ENCODE assay signal across 1 cellular context in the genomic region with DNA sequence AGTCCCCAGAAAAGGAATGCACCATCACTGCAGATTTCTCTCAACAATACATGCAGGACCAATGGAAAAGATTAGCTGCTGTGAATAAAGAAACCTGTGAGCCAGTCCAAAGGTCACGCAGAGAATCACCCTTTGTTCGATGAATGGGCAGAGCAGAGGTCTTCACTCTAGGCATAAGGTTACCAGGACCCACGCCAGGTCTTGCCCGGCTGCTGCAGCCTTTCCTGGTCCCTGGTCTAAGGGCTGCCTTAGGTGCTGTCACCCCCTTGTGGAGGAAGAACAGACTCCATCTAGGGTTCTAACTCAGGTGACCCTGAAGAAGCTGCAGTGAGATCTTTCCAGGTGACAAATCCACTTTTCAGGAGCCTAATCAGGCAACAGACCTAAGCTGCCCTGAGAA.
A peak's percentile ranks its signal among the peaks of the same experiment; 100 is the strongest.
TF ChIP-seq lines count a peak whose summit lies in the region.

No MANE protein-coding gene starts in this region.

TF ChIP-seq in HepG2, 621 proteins besides CTCF, POLR2A, EP300 and RAD21 (continued from another document and continues in another):
- TF ChIP-seq, protein P1, sequence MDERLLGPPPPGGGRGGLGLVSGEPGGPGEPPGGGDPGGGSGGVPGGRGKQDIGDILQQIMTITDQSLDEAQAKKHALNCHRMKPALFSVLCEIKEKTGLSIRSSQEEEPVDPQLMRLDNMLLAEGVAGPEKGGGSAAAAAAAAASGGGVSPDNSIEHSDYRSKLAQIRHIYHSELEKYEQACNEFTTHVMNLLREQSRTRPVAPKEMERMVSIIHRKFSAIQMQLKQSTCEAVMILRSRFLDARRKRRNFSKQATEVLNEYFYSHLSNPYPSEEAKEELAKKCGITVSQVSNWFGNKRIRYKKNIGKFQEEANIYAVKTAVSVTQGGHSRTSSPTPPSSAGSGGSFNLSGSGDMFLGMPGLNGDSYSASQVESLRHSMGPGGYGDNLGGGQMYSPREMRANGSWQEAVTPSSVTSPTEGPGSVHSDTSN (CRISPR knock-in tag; IDR thresholded peaks at IDR 0.05), result no peak
- TF ChIP-seq ZNF713 (CRISPR knock-in tag; IDR thresholded peaks at IDR 0.05) (no peak), SMARCE1 (IDR thresholded peaks at IDR 0.05; ENCODE audit: borderline replicate concordance) (no peak), REXO4 (CRISPR knock-in tag; IDR thresholded peaks at IDR 0.05; ENCODE audit: borderline replicate concordance) (no peak), ZFP41 (CRISPR knock-in tag; IDR thresholded peaks at IDR 0.05; ENCODE audit: borderline replicate concordance) (no peak), ZNF232 (CRISPR knock-in tag; IDR thresholded peaks at IDR 0.05; ENCODE audit: borderline replicate concordance) (no peak), CENPT (CRISPR knock-in tag; IDR thresholded peaks at IDR 0.05; ENCODE audit: low read depth) (no peak), MTA3 (CRISPR knock-in tag; IDR thresholded peaks at IDR 0.05) (no peak), ZNF780A (CRISPR knock-in tag; IDR thresholded peaks at IDR 0.05) (no peak), SRY (CRISPR knock-in tag; IDR thresholded peaks at IDR 0.05) (no peak), FOXJ3 (CRISPR knock-in tag; IDR thresholded peaks at IDR 0.05; ENCODE audit: borderline replicate concordance) (no peak), MATR3 (CRISPR knock-in tag; IDR thresholded peaks at IDR 0.05) (no peak), PRMT3 (CRISPR knock-in tag; IDR thresholded peaks at IDR 0.05; ENCODE audit: borderline replicate concordance, low read depth) (no peak), SRF (IDR thresholded peaks at IDR 0.05; ENCODE audit: low read depth, low read length) (no peak), SOX5 (CRISPR knock-in tag; IDR thresholded peaks at IDR 0.05; ENCODE audit: borderline replicate concordance) (peak; percentile 90), RFX1 (IDR thresholded peaks at IDR 0.05) (no peak), ZNF83 (CRISPR knock-in tag; IDR thresholded peaks at IDR 0.05; ENCODE audit: borderline replicate concordance) (no peak), ZNF577 (CRISPR knock-in tag; IDR thresholded peaks at IDR 0.05; ENCODE audit: borderline replicate concordance, low read depth) (no peak), ZNF12 (CRISPR knock-in tag; IDR thresholded peaks at IDR 0.05) (peak; percentile 80), ZFP90 (CRISPR knock-in tag; IDR thresholded peaks at IDR 0.05; ENCODE audit: borderline replicate concordance) (no peak), ZNF788 (CRISPR knock-in tag; IDR thresholded peaks at IDR 0.05; ENCODE audit: borderline replicate concordance) (peak; percentile 42; the same call in 1 of the 2 replicates), KDM5B (CRISPR knock-in tag; IDR thresholded peaks at IDR 0.05; ENCODE audit: borderline replicate concordance) (no peak), IKZF4 (CRISPR knock-in tag; IDR thresholded peaks at IDR 0.05; ENCODE audit: borderline replicate concordance, low read depth, not compliant biosample characterization) (no peak), GATAD2A (CRISPR knock-in tag; IDR thresholded peaks at IDR 0.05) (peak; percentile 40; the same call in 1 of the 2 replicates), ZNF652 (CRISPR knock-in tag; IDR thresholded peaks at IDR 0.05; ENCODE audit: borderline replicate concordance, low read depth) (no peak), YEATS2 (CRISPR knock-in tag; IDR thresholded peaks at IDR 0.05; ENCODE audit: borderline replicate concordance) (no peak), PAF1 (CRISPR knock-in tag; IDR thresholded peaks at IDR 0.05) (no peak), FOXO1 (CRISPR knock-in tag; IDR thresholded peaks at IDR 0.05) (no peak; the same call in 1 of the 2 replicates), ZNF546 (CRISPR knock-in tag; conservative IDR thresholded peaks at IDR 0.05) (no peak), ZNF883 (CRISPR knock-in tag; IDR thresholded peaks at IDR 0.05; ENCODE audit: not compliant biosample characterization) (no peak), JUNB (CRISPR knock-in tag; IDR thresholded peaks at IDR 0.05; ENCODE audit: borderline replicate concordance) (no peak), HNF4A (CRISPR knock-in tag; IDR thresholded peaks at IDR 0.05) (peak; percentile 84)
- TF ChIP-seq, protein P2, sequence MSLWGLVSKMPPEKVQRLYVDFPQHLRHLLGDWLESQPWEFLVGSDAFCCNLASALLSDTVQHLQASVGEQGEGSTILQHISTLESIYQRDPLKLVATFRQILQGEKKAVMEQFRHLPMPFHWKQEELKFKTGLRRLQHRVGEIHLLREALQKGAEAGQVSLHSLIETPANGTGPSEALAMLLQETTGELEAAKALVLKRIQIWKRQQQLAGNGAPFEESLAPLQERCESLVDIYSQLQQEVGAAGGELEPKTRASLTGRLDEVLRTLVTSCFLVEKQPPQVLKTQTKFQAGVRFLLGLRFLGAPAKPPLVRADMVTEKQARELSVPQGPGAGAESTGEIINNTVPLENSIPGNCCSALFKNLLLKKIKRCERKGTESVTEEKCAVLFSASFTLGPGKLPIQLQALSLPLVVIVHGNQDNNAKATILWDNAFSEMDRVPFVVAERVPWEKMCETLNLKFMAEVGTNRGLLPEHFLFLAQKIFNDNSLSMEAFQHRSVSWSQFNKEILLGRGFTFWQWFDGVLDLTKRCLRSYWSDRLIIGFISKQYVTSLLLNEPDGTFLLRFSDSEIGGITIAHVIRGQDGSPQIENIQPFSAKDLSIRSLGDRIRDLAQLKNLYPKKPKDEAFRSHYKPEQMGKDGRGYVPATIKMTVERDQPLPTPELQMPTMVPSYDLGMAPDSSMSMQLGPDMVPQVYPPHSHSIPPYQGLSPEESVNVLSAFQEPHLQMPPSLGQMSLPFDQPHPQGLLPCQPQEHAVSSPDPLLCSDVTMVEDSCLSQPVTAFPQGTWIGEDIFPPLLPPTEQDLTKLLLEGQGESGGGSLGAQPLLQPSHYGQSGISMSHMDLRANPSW (CRISPR knock-in tag; IDR thresholded peaks at IDR 0.05; ENCODE audit: borderline replicate concordance), result no peak
- TF ChIP-seq, protein P3, sequence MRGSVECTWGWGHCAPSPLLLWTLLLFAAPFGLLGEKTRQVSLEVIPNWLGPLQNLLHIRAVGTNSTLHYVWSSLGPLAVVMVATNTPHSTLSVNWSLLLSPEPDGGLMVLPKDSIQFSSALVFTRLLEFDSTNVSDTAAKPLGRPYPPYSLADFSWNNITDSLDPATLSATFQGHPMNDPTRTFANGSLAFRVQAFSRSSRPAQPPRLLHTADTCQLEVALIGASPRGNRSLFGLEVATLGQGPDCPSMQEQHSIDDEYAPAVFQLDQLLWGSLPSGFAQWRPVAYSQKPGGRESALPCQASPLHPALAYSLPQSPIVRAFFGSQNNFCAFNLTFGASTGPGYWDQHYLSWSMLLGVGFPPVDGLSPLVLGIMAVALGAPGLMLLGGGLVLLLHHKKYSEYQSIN (CRISPR knock-in tag; IDR thresholded peaks at IDR 0.05; ENCODE audit: borderline replicate concordance), result no peak
- TF ChIP-seq, protein P4, sequence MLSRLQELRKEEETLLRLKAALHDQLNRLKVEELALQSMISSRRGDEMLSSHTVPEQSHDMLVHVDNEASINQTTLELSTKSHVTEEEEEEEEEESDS (CRISPR knock-in tag; IDR thresholded peaks at IDR 0.05; ENCODE audit: borderline replicate concordance), result no peak
- TF ChIP-seq, protein P5, sequence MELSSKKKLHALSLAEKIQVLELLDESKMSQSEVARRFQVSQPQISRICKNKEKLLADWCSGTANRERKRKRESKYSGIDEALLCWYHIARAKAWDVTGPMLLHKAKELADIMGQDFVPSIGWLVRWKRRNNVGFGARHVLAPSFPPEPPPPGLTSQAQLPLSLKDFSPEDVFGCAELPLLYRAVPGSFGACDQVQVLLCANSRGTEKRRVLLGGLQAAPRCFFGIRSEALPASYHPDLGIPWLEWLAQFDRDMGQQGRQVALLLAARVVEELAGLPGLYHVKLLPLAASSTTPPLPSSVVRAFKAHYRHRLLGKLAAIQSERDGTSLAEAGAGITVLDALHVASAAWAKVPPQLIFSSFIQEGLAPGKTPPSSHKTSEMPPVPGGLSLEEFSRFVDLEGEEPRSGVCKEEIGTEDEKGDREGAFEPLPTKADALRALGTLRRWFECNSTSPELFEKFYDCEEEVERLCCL (CRISPR knock-in tag; IDR thresholded peaks at IDR 0.05; ENCODE audit: borderline replicate concordance), result no peak
- TF ChIP-seq, protein P6, sequence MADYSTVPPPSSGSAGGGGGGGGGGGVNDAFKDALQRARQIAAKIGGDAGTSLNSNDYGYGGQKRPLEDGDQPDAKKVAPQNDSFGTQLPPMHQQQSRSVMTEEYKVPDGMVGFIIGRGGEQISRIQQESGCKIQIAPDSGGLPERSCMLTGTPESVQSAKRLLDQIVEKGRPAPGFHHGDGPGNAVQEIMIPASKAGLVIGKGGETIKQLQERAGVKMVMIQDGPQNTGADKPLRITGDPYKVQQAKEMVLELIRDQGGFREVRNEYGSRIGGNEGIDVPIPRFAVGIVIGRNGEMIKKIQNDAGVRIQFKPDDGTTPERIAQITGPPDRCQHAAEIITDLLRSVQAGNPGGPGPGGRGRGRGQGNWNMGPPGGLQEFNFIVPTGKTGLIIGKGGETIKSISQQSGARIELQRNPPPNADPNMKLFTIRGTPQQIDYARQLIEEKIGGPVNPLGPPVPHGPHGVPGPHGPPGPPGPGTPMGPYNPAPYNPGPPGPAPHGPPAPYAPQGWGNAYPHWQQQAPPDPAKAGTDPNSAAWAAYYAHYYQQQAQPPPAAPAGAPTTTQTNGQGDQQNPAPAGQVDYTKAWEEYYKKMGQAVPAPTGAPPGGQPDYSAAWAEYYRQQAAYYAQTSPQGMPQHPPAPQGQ (CRISPR knock-in tag; IDR thresholded peaks at IDR 0.05; ENCODE audit: borderline replicate concordance), result no peak
- TF ChIP-seq, protein P7, sequence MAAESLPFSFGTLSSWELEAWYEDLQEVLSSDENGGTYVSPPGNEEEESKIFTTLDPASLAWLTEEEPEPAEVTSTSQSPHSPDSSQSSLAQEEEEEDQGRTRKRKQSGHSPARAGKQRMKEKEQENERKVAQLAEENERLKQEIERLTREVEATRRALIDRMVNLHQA (CRISPR knock-in tag; IDR thresholded peaks at IDR 0.05), result no peak
- TF ChIP-seq, protein P8, sequence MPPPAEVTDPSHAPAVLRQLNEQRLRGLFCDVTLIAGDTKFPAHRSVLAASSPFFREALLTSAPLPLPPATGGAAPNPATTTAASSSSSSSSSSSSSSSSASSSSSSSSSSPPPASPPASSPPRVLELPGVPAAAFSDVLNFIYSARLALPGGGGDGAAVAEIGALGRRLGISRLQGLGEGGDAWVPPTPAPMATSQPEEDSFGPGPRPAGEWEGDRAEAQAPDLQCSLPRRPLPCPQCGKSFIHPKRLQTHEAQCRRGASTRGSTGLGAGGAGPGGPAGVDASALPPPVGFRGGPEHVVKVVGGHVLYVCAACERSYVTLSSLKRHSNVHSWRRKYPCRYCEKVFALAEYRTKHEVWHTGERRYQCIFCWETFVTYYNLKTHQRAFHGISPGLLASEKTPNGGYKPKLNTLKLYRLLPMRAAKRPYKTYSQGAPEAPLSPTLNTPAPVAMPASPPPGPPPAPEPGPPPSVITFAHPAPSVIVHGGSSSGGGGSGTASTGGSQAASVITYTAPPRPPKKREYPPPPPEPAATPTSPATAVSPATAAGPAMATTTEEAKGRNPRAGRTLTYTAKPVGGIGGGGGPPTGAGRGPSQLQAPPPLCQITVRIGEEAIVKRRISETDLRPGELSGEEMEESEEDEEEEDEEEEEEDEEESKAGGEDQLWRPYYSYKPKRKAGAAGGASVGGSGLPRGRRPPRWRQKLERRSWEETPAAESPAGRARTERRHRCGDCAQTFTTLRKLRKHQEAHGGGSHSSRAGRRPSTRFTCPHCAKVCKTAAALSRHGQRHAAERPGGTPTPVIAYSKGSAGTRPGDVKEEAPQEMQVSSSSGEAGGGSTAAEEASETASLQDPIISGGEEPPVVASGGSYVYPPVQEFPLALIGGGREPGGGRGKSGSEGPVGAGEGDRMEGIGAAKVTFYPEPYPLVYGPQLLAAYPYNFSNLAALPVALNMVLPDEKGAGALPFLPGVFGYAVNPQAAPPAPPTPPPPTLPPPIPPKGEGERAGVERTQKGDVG (CRISPR knock-in tag; IDR thresholded peaks at IDR 0.05; ENCODE audit: borderline replicate concordance), result no peak
- TF ChIP-seq, protein P9, sequence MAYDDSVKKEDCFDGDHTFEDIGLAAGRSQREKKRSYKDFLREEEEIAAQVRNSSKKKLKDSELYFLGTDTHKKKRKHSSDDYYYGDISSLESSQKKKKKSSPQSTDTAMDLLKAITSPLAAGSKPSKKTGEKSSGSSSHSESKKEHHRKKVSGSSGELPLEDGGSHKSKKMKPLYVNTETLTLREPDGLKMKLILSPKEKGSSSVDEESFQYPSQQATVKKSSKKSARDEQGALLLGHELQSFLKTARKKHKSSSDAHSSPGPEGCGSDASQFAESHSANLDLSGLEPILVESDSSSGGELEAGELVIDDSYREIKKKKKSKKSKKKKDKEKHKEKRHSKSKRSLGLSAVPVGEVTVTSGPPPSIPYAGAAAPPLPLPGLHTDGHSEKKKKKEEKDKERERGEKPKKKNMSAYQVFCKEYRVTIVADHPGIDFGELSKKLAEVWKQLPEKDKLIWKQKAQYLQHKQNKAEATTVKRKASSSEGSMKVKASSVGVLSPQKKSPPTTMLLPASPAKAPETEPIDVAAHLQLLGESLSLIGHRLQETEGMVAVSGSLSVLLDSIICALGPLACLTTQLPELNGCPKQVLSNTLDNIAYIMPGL (CRISPR knock-in tag; IDR thresholded peaks at IDR 0.05; ENCODE audit: borderline replicate concordance in 1 of 2, low read depth in 1 of 2), result peak; percentile 33 to 57; a peak in 1 of 4 replicates
- TF ChIP-seq, protein P10, sequence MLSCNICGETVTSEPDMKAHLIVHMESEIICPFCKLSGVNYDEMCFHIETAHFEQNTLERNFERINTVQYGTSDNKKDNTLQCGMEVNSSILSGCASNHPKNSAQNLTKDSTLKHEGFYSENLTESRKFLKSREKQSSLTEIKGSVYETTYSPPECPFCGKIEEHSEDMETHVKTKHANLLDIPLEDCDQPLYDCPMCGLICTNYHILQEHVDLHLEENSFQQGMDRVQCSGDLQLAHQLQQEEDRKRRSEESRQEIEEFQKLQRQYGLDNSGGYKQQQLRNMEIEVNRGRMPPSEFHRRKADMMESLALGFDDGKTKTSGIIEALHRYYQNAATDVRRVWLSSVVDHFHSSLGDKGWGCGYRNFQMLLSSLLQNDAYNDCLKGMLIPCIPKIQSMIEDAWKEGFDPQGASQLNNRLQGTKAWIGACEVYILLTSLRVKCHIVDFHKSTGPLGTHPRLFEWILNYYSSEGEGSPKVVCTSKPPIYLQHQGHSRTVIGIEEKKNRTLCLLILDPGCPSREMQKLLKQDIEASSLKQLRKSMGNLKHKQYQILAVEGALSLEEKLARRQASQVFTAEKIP (CRISPR knock-in tag; IDR thresholded peaks at IDR 0.05; ENCODE audit: borderline replicate concordance), result no peak
- TF ChIP-seq, protein P11, sequence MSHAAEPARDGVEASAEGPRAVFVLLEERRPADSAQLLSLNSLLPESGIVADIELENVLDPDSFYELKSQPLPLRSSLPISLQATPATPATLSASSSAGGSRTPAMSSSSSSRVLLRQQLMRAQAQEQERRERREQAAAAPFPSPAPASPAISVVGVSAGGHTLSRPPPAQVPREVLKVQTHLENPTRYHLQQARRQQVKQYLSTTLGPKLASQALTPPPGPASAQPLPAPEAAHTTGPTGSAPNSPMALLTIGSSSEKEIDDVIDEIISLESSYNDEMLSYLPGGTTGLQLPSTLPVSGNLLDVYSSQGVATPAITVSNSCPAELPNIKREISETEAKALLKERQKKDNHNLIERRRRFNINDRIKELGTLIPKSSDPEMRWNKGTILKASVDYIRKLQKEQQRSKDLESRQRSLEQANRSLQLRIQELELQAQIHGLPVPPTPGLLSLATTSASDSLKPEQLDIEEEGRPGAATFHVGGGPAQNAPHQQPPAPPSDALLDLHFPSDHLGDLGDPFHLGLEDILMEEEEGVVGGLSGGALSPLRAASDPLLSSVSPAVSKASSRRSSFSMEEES (CRISPR knock-in tag; IDR thresholded peaks at IDR 0.05), result no peak
